ENCODE assay signal across 9 cellular contexts in genomic region chr18:45686892-45687611, GRCh38. TPM values are rescaled to one million over a fixed set of nuclear protein-coding genes. Genes with fewer than 3 reads are reported as not detected.
DNase-seq lines count a peak whose midpoint lies in the region; ATAC-seq and TF ChIP-seq lines count a peak whose summit lies in the region.
"Had no signal": no experiment of that assay in that cellular context is flagged by ENCODE, and none has a peak within 500 bp of the region (broad histone marks: within the 10 kb centered on the region; RNA-seq: fewer than 3 reads in every experiment).

No MANE protein-coding gene starts in this region.

- no peaks in the 10 kb centered on the region for H4K20me1 ChIP-seq in BLaER1 treated with 17β-estradiol and CSF1 and Interleukin-3, amounts not matched to agents 10 nM and 100 nM

- H3K27ac Mint-ChIP-seq in stimulated activated effector memory CD8-positive, alpha-beta T cell treated with anti-CD3 and anti-CD28 coated beads, Interleukin-12 subunit alpha, Interleukin-12 subunit beta, amount 100 ng/mL, for 72 hours = peak overlapping the region; percentile 90
- no peak overlapping the region for H3K27ac Mint-ChIP-seq in chondrocyte (ENCODE audit: unreplicated experiment)

- H3K36me3 Mint-ChIP-seq in stimulated activated effector memory CD8-positive, alpha-beta T cell treated with anti-CD3 and anti-CD28 coated beads, Interleukin-12 subunit alpha, Interleukin-12 subunit beta, amount 100 ng/mL, for 72 hours = peaks cover 8% of the 10 kb centered on the region
- H3K36me3 Mint-ChIP-seq in chondrocyte (ENCODE audit: low read depth) = no peaks in the 10 kb centered on the region

- no peaks in the 10 kb centered on the region for H3K27me3 ChIP-seq in BLaER1 treated with 17β-estradiol and CSF1 and Interleukin-3, amounts not matched to agents 10 nM and 100 nM
- H3K27me3 ChIP-seq: cardiac muscle cell had no signal

- no peaks in the 10 kb centered on the region for H3K9me3 ChIP-seq in BLaER1 treated with 17β-estradiol and CSF1 and Interleukin-3, amounts not matched to agents 10 nM and 100 nM (replicated peaks in 1 of 11)

- H3K9ac ChIP-seq in BLaER1 treated with 17β-estradiol and CSF1 and Interleukin-3, amounts not matched to agents 10 nM and 100 nM = peak overlapping the region in 9 of 11 experiments; percentile 29 to 77 (median 68); a peak in 17 of 22 replicates

- H3K4me3 ChIP-seq in BLaER1 treated with 17β-estradiol and CSF1 and Interleukin-3, amounts not matched to agents 10 nM and 100 nM = peak overlapping the region in 8 of 10 experiments; percentile 11 to 57 (median 46); a peak in 15 of 20 replicates
- H3K4me3 ChIP-seq in coronary artery = no peak overlapping the region
- H3K4me3 ChIP-seq: cardiac muscle cell had no signal

- H3K4me2 ChIP-seq in BLaER1 treated with 17β-estradiol and CSF1 and Interleukin-3, amounts not matched to agents 10 nM and 100 nM = peak overlapping the region; percentile 82 to 96 (median 93)

- H3K9me3 Mint-ChIP-seq in stimulated activated effector memory CD8-positive, alpha-beta T cell treated with anti-CD3 and anti-CD28 coated beads, Interleukin-12 subunit alpha, Interleukin-12 subunit beta, amount 100 ng/mL, for 72 hours = no peaks in the 10 kb centered on the region
- H3K9me3 Mint-ChIP-seq in chondrocyte (ENCODE audit: low read depth) = no peaks in the 10 kb centered on the region

- peaks cover 24 to 57% (median 40%) of the 10 kb centered on the region in 10 experiments for H3K4me1 ChIP-seq in BLaER1 treated with 17β-estradiol and CSF1 and Interleukin-3, amounts not matched to agents 10 nM and 100 nM

- ATAC-seq in HG03196 (IDR thresholded peaks at IDR 0.05; ENCODE audit: unreplicated experiment) = peak; percentile 81
- ATAC-seq in stimulated activated effector memory CD8-positive, alpha-beta T cell treated with anti-CD3 and anti-CD28 coated beads, Interleukin-12 subunit alpha, Interleukin-12 subunit beta, amount 100 ng/mL, for 72 hours = peak; percentile 93

- peak; percentile 32 for DNase-seq in GM19240 (ENCODE audit: insufficient read length, low spot score)
- peak; percentile 28 to 83 (median 38) for DNase-seq in T-helper 1 cell
- peak; percentile 71 for DNase-seq in coronary artery (ENCODE audit: low spot score)
- DNase-seq in stimulated activated effector memory CD8-positive, alpha-beta T cell treated with anti-CD3 and anti-CD28 coated beads, Interleukin-12 subunit alpha, Interleukin-12 subunit beta, amount 100 ng/mL, for 72 hours (ENCODE audit: low spot score in 2 of 2) = peak; percentile 28 to 74
- no peak for DNase-seq in D341Med (ENCODE audit: low spot score)
- no peak for DNase-seq in chondrocyte (ENCODE audit: low spot score)

- H3K4me3 Mint-ChIP-seq in stimulated activated effector memory CD8-positive, alpha-beta T cell treated with anti-CD3 and anti-CD28 coated beads, Interleukin-12 subunit alpha, Interleukin-12 subunit beta, amount 100 ng/mL, for 72 hours = peak overlapping the region; percentile 91
- H3K4me3 Mint-ChIP-seq in chondrocyte (ENCODE audit: unreplicated experiment) = no peak overlapping the region

- H3K27ac ChIP-seq in BLaER1 treated with 17β-estradiol and CSF1 and Interleukin-3, amounts not matched to agents 10 nM and 100 nM = peak overlapping the region in 8 of 11 experiments; percentile 67 to 85 (median 79); a peak in 18 of 22 replicates
- no peak overlapping the region for H3K27ac ChIP-seq in coronary artery
- H3K27ac ChIP-seq: cardiac muscle cell had no signal

- H3K36me3 ChIP-seq in BLaER1 treated with 17β-estradiol and CSF1 and Interleukin-3, amounts not matched to agents 10 nM and 100 nM = no peaks in the 10 kb centered on the region
- H3K36me3 ChIP-seq: cardiac muscle cell had no signal

- peaks cover 2% of the 10 kb centered on the region for H3K27me3 Mint-ChIP-seq in chondrocyte (ENCODE audit: low read depth)

- H3K4me1 Mint-ChIP-seq in stimulated activated effector memory CD8-positive, alpha-beta T cell treated with anti-CD3 and anti-CD28 coated beads, Interleukin-12 subunit alpha, Interleukin-12 subunit beta, amount 100 ng/mL, for 72 hours = peaks cover 63% of the 10 kb centered on the region
- H3K4me1 Mint-ChIP-seq in chondrocyte (ENCODE audit: low read depth) = peaks cover 37% of the 10 kb centered on the region

- TF ChIP-seq CTCF in coronary artery (IDR thresholded peaks at IDR 0.05) (no peak), chondrocyte (IDR thresholded peaks at IDR 0.05) (no peak)

RNA-seq across cellular contexts. Expression of gene SLC14A1, which starts 36.9 kb away (rescaled TPM):
- total RNA-seq in chondrocyte = 0.25 TPM in 1 of 3 replicates, not detected in the others
- total RNA-seq: cardiac muscle cell had no signal

Comparison
In these comparisons a context has a peak if more than half of its experiments do, and no peak if none do; other contexts are left out.
1. H3K27ac ChIP-seq: peak in BLaER1 treated with 17β-estradiol and CSF1 and Interleukin-3, amounts not matched to agents 10 nM and 100 nM (8 of 11); none in coronary artery (0 of 2).
2. DNase-seq: peak in GM19240 (single experiment), T-helper 1 cell (5 of 5), coronary artery (single experiment) and stimulated activated effector memory CD8-positive, alpha-beta T cell treated with anti-CD3 and anti-CD28 coated beads, Interleukin-12 subunit alpha, Interleukin-12 subunit beta, amount 100 ng/mL, for 72 hours (2 of 2); none in D341Med (single experiment) and chondrocyte (single experiment).